In the genomic region with DNA sequence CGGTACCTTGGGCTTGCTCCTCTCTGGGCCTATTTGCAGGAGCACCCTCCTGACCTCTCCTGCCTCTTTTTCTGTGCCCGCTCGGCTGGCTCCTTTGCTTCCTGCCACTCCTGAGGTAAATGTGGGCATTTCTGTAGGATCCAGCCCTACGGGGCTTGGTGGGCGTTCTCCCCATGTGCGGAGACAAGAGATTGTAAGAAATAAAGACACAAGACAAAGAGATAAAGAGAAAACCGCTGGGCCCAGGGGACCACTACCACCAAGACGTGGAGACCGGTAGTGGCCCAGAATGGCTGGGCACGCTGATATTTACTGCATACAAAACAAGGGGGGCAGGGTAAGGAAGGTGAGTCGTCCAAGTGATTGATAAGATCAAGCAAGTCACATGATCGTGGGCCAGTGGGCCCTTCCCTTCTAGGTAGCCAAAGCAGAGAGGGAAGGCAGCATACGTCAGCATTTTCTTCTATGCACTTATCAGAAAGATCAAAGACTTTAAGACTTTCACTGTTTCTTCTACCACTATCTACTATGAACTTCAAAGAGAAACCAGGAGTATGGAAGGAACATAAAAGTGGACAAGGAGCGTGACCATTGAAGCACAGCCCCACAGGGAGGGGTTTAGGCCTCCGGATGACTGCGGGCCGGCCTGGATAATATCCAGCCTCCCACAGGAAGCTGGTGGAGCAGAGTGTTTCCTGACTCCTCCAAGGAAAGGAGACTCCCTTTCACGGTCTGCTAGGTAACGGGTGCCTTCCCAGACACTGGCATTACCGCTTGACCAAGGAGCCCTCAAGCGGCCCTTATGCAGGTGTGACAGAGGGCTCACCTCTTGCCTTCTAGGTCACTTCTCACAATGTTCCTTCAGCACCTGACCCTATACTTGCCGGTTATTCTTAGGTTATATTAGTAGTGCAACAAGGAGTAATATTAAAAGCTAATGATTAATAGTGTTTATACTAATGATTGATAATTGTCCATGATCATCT, we compare ENCODE assay signal across 7 cellular contexts. TPM values are rescaled to one million over a fixed set of nuclear protein-coding genes. Genes with fewer than 3 reads are reported as not detected.
A peak's percentile ranks its signal among the peaks of the same experiment; 100 is the strongest.
DNase-seq lines count a peak whose midpoint lies in the region; ATAC-seq and TF ChIP-seq lines count a peak whose summit lies in the region.
"Not testable (repeated sequence)": the region's sequence is repeated elsewhere in the genome, so short reads cannot be mapped to it uniquely, and the experiment has no call there.

No MANE protein-coding gene starts in this region.

- H2AFZ ChIP-seq in GM23338: not testable (repeated sequence)

- H3K4me1 Mint-ChIP-seq in GM23338 (peaks cover 13% of the 10 kb centered on the region), nephron progenitor cell (peaks cover 66% of the 10 kb centered on the region)

- not testable (repeated sequence) for H3K9me2 ChIP-seq in GM23338 (ENCODE audit: insufficient read depth)

- not testable (repeated sequence) for H3K36me3 ChIP-seq in GM23338 (ENCODE audit: insufficient read depth); spleen

- H3K9me3 ChIP-seq in spleen: not testable (repeated sequence)

- WGBS in spleen, 5 donors: 61 to 78% (median 72%) methylated on average over 22 of the region's 22 CpGs

- peaks cover 17% of the 10 kb centered on the region for H3K27me3 Mint-ChIP-seq in GM23338 (ENCODE audit: insufficient read depth, low read depth, poor library complexity)
- not testable (repeated sequence) for H3K27me3 Mint-ChIP-seq in nephron progenitor cell (ENCODE audit: low read depth, poor library complexity)

- not testable (repeated sequence) for H3K36me3 Mint-ChIP-seq in GM23338 (ENCODE audit: low read depth); nephron progenitor cell (ENCODE audit: low read depth)

- DNase-seq in GM23338 (ENCODE audit: low spot score): not testable (repeated sequence)
- DNase-seq in RPMI7951 (ENCODE audit: low read depth) (peak; percentile 61), amniotic epithelial cell (ENCODE audit: low read depth) (peak; percentile 69), erythroblast (lab: John Stamatoyannopoulos, UW) (peak; percentile 26 to 29), islet precursor cell (peak; percentile 71), nephron progenitor cell (peak; percentile 15), spleen (peak; percentile 77)

- H3K79me2 ChIP-seq in GM23338 (replicated peaks; ENCODE audit: insufficient read depth): peaks cover 15% of the 10 kb centered on the region

- intact Hi-C loops in spleen (cut with DNase I; ENCODE audit: low total_unique reads): not testable (repeated sequence)

- not testable (repeated sequence) for TF ChIP-seq CTCF in GM23338 (conservative IDR thresholded peaks at IDR 0.05; ENCODE audit: low read depth in 2 of 2); nephron progenitor cell (IDR thresholded peaks at IDR 0.05); spleen (IDR thresholded peaks at IDR 0.05 in 8 of 11, conservative IDR thresholded peaks at IDR 0.05 in 3 of 11)

- not testable (repeated sequence) for ATAC-seq in GM23338

- not testable (repeated sequence) for H3K9me3 Mint-ChIP-seq in GM23338, nephron progenitor cell

- not testable (repeated sequence) for H3K4me3 Mint-ChIP-seq in GM23338
- H3K4me3 Mint-ChIP-seq in nephron progenitor cell: peak overlapping the region; percentile 49

- H3K27me3 ChIP-seq in GM23338 (ENCODE audit: insufficient read depth); spleen (replicated peaks in 1 of 7): not testable (repeated sequence)

- H3K4me3 ChIP-seq in GM23338, spleen: not testable (repeated sequence)

- not testable (repeated sequence) for H3K4me1 ChIP-seq in GM23338 (ENCODE audit: insufficient read depth)
- H3K4me1 ChIP-seq in spleen: peaks cover 7 to 53% (median 30%) of the 10 kb centered on the region in 6 donors

- H3K27ac Mint-ChIP-seq in GM23338: peak overlapping the region; percentile 32; the same call in 1 of the 2 replicates
- peak overlapping the region; percentile 63 for H3K27ac Mint-ChIP-seq in nephron progenitor cell

- H3K4me2 ChIP-seq in GM23338: not testable (repeated sequence)

- TF ChIP-seq POLR2A in erythroblast (IDR thresholded peaks at IDR 0.05; ENCODE audit: low read length): not testable (repeated sequence)
- TF ChIP-seq POLR2A in spleen (IDR thresholded peaks at IDR 0.05): peak in 1 of 3 donors; percentile 21

- not testable (repeated sequence) for H4K20me1 ChIP-seq in GM23338 (replicated peaks; ENCODE audit: insufficient read depth)

- not testable (repeated sequence) for H3K27ac ChIP-seq in GM23338 (ENCODE audit: low read depth)
- peak overlapping the region in 6 of 8 donors; percentile 19 to 61 (median 51) for H3K27ac ChIP-seq in spleen

- peaks cover 12% of the 10 kb centered on the region; the same call in 1 of the 2 replicates for H3F3A ChIP-seq in GM23338 (replicated peaks; ENCODE audit: low read depth)

RNA-seq across cellular contexts. Expression of gene SWI5, which starts 3.3 kb away (rescaled TPM):
- 26.6 and 31.8 TPM in 2 replicates for total RNA-seq in GM23338 (2014; rRNA removed; shearing (Covaris generic))
- polyA plus RNA-seq in GM23338 (2016; fragmentation: Nextera tagmentation; extraction: Ambion mirVana) (35.7 and 42.5 TPM in 2 replicates), spleen (10 to 100 TPM; 15.6 to 23.4 (median 23.0) TPM)
- 63.6 and 68.2 TPM in 2 replicates for total RNA-seq in RPMI7951 (2014; rRNA removed; shearing (Covaris generic))
- total RNA-seq in spleen: 10 to 100 TPM in 6 of 7 donors, 1 to 10 TPM in 1; 8.4 to 19.1 (median 13.6) TPM

RNA-seq across cellular contexts. Expression of gene GOLGA2, which starts 3.6 kb away (rescaled TPM):
- total RNA-seq in GM23338 (2014; rRNA removed; shearing (Covaris generic)): 44.4 and 48.4 TPM in 2 replicates
- 31.4 and 32.6 TPM in 2 replicates for polyA plus RNA-seq in GM23338 (2016; fragmentation: Nextera tagmentation; extraction: Ambion mirVana)
- total RNA-seq in RPMI7951 (2014; rRNA removed; shearing (Covaris generic)): 37.4 and 41.5 TPM in 2 replicates
- total RNA-seq in spleen: 10 to 100 TPM; 56.1 to 79.0 (median 68.0) TPM
- 10 to 100 TPM; 15.5 to 39.4 (median 28.0) TPM for polyA plus RNA-seq in spleen

RNA-seq across cellular contexts. Expression of gene TRUB2, which starts 42.9 kb away (rescaled TPM):
- 12.0 and 15.4 TPM in 2 replicates for total RNA-seq in GM23338 (2014; rRNA removed; shearing (Covaris generic))
- 29.4 and 31.4 TPM in 2 replicates for polyA plus RNA-seq in GM23338 (2016; fragmentation: Nextera tagmentation; extraction: Ambion mirVana)
- 9.3 and 14.4 TPM in 2 replicates for total RNA-seq in RPMI7951 (2014; rRNA removed; shearing (Covaris generic))
- 10 to 100 TPM in 5 of 7 donors, 1 to 10 TPM in 2; 9.0 to 19.2 (median 16.3) TPM for total RNA-seq in spleen
- polyA plus RNA-seq in spleen: 10 to 100 TPM; 11.8 to 15.3 (median 14.1) TPM

RNA-seq across cellular contexts. Expression of gene COQ4, which starts 43.3 kb away (rescaled TPM):
- 29.2 and 35.3 TPM in 2 replicates for total RNA-seq in GM23338 (2014; rRNA removed; shearing (Covaris generic))
- 34.5 and 37.0 TPM in 2 replicates for polyA plus RNA-seq in GM23338 (2016; fragmentation: Nextera tagmentation; extraction: Ambion mirVana)
- total RNA-seq in RPMI7951 (2014; rRNA removed; shearing (Covaris generic)): 39.4 and 43.6 TPM in 2 replicates
- total RNA-seq in spleen: 10 to 100 TPM; 23.9 to 53.8 (median 37.3) TPM
- 10 to 100 TPM; 39.2 to 63.7 (median 54.7) TPM for polyA plus RNA-seq in spleen
